19 cellular contexts compared by ENCODE assay signal in the genomic region with DNA sequence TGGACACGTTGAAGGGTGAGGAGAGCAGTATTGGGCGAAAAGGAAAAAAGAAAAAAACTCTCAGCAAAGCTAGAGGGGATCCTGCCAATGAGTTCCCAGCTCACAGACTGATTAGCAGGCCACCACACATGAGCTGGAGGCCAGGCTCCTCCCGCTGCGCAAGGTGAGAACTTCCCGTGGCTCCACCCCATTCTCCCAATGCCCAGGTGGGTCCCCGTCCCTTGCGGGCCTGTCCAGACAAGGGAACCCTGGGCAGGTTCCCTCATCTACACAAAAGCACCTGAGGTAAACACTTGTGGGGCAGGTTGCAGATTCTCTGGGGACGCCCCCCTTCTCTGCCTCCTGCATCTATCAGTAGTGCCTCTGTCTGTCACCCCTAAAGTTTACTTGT. TPM values are rescaled to one million over a fixed set of nuclear protein-coding genes. Genes with fewer than 3 reads are reported as not detected.
A peak's percentile ranks its signal among the peaks of the same experiment; 100 is the strongest.
DNase-seq lines count a peak whose midpoint lies in the region; ATAC-seq and TF ChIP-seq lines count a peak whose summit lies in the region.
"Had no signal": no experiment of that assay in that cellular context is flagged by ENCODE, and none has a peak within 500 bp of the region (broad histone marks: within the 10 kb centered on the region; RNA-seq: fewer than 3 reads in every experiment).

No MANE protein-coding gene starts in this region.

- H3K27ac ChIP-seq in hepatocyte (peak overlapping the region; percentile 79), heart left ventricle (no peak overlapping the region)
- H3K27ac ChIP-seq: 22Rv1, GM23248 had no signal

- H3K4me2 ChIP-seq in hepatocyte = peak overlapping the region; percentile 26

- no peaks in the 10 kb centered on the region for H3K9me3 Mint-ChIP-seq in Calu3 (ENCODE audit: low read depth, unreplicated experiment)
- peaks cover 2% of the 10 kb centered on the region for H3K9me3 Mint-ChIP-seq in natural killer cell treated with Interleukin-12 subunit alpha and Interleukin-12 subunit beta and Interleukin-15 and Interleukin-18, amount 100 ng/mL, for 72 hours

- H3K27me3 Mint-ChIP-seq in Calu3 (ENCODE audit: unreplicated experiment) = no peaks in the 10 kb centered on the region
- no peaks in the 10 kb centered on the region for H3K27me3 Mint-ChIP-seq in natural killer cell treated with Interleukin-12 subunit alpha and Interleukin-12 subunit beta and Interleukin-15 and Interleukin-18, amount 100 ng/mL, for 72 hours

- peaks cover under 1% of the 10 kb centered on the region for H3K9me3 ChIP-seq in hepatocyte (ENCODE audit: low read depth)
- H3K9me3 ChIP-seq in heart left ventricle = peaks cover 0 to 15% (median 0%) of the 10 kb centered on the region in 12 donors

- no TSS peak for BruUV-seq in Calu3 (replicated peaks; lab: Mats Ljungman, UMichigan)

- H3K36me3 ChIP-seq in hepatocyte (replicated peaks; ENCODE audit: insufficient read depth, low read depth) = no peaks in the 10 kb centered on the region
- H3K36me3 ChIP-seq in heart left ventricle = peaks cover 0 to 78% (median 40%) of the 10 kb centered on the region in 9 donors

- no peaks in the 10 kb centered on the region for H4K20me1 ChIP-seq in hepatocyte (ENCODE audit: insufficient read depth, poor library complexity, severe bottlenecking)

- H3K9me2 ChIP-seq in hepatocyte (replicated peaks; ENCODE audit: insufficient read depth) = no peaks in the 10 kb centered on the region

- no peak for ATAC-seq in natural killer cell treated with Interleukin-12 subunit alpha and Interleukin-12 subunit beta and Interleukin-15 and Interleukin-18, amount 100 ng/mL, for 72 hours
- ATAC-seq in GM18505 (IDR thresholded peaks at IDR 0.05; ENCODE audit: unreplicated experiment) (no peak), heart left ventricle (no peak)
- ATAC-seq: CD8-positive, alpha-beta T cell had no signal

- peaks cover 20% of the 10 kb centered on the region for H3K36me3 Mint-ChIP-seq in Calu3 (ENCODE audit: insufficient read depth, unreplicated experiment)
- H3K36me3 Mint-ChIP-seq in natural killer cell treated with Interleukin-12 subunit alpha and Interleukin-12 subunit beta and Interleukin-15 and Interleukin-18, amount 100 ng/mL, for 72 hours = peaks cover 12% of the 10 kb centered on the region

- no peak overlapping the region for H3K4me3 Mint-ChIP-seq in Calu3 (ENCODE audit: low read depth, unreplicated experiment)
- H3K4me3 Mint-ChIP-seq in natural killer cell treated with Interleukin-12 subunit alpha and Interleukin-12 subunit beta and Interleukin-15 and Interleukin-18, amount 100 ng/mL, for 72 hours = peak overlapping the region; percentile 13
- H3K4me3 Mint-ChIP-seq: CD14-positive monocyte; CD8-positive, alpha-beta T cell had no signal

- TF ChIP-seq CTCF in Calu3 (IDR thresholded peaks at IDR 0.05; ENCODE audit: unreplicated experiment) = no peak
- no peak for TF ChIP-seq CTCF in hepatocyte (IDR thresholded peaks at IDR 0.05; ENCODE audit: poor library complexity)
- no peak for TF ChIP-seq CTCF in heart left ventricle (IDR thresholded peaks at IDR 0.05)

- H2AFZ ChIP-seq in hepatocyte = no peak overlapping the region
- H2AFZ ChIP-seq: GM23248 had no signal

- H3K27ac Mint-ChIP-seq in Calu3 (ENCODE audit: unreplicated experiment) = peak overlapping the region; percentile 63
- peak overlapping the region; percentile 82 to 93 for H3K27ac Mint-ChIP-seq in natural killer cell treated with Interleukin-12 subunit alpha and Interleukin-12 subunit beta and Interleukin-15 and Interleukin-18, amount 100 ng/mL, for 72 hours
- H3K27ac Mint-ChIP-seq: CD14-positive monocyte; CD8-positive, alpha-beta T cell had no signal

- TF ChIP-seq POLR2A in GM18505 (IDR thresholded peaks at IDR 0.05; ENCODE audit: borderline replicate concordance, extremely low read depth, insufficient read depth, insufficient read length) = no peak
- no peak for TF ChIP-seq POLR2A in heart left ventricle (IDR thresholded peaks at IDR 0.05)

- peaks cover 29% of the 10 kb centered on the region for H3K4me1 Mint-ChIP-seq in Calu3 (ENCODE audit: low read depth, unreplicated experiment)
- H3K4me1 Mint-ChIP-seq in natural killer cell treated with Interleukin-12 subunit alpha and Interleukin-12 subunit beta and Interleukin-15 and Interleukin-18, amount 100 ng/mL, for 72 hours (ENCODE audit: low read depth in 2 of 2) = peaks cover 26 to 30% of the 10 kb centered on the region in 2 donors
- H3K4me1 Mint-ChIP-seq: CD14-positive monocyte had no signal

- H3K4me3 ChIP-seq in hepatocyte (no peak overlapping the region), heart left ventricle (no peak overlapping the region)
- H3K4me3 ChIP-seq: GM23248 had no signal

- no peaks in the 10 kb centered on the region for H3K79me2 ChIP-seq in hepatocyte

- peaks cover 11% of the 10 kb centered on the region for H3K4me1 ChIP-seq in hepatocyte (ENCODE audit: insufficient read depth)
- H3K4me1 ChIP-seq in heart left ventricle = peaks cover 0 to 15% (median 6%) of the 10 kb centered on the region in 12 donors

- intact Hi-C loops in Calu3 (cut with micrococcal nuclease; ENCODE audit: unreplicated experiment) (no loop called here), heart left ventricle (cut with DNase I) (no loop called here)

- CTCF ChIA-PET in Calu3 (lab: Charles Lee) = no interaction called here

- no peak for DNase-seq in Calu3
- DNase-seq in hepatocyte (ENCODE audit: low spot score) = peak; percentile 28
- peak; percentile 85 for DNase-seq in mesenteric fat pad (ENCODE audit: low spot score)
- DNase-seq in natural killer cell treated with Interleukin-12 subunit alpha and Interleukin-12 subunit beta and Interleukin-15 and Interleukin-18, amount 100 ng/mL, for 72 hours (ENCODE audit: low spot score) = no peak
- DNase-seq in SIG-M5 (lab: John Stamatoyannopoulos, UW) = no peak
- DNase-seq in HPDE6-E6E7 (ENCODE audit: extremely low spot score) = no peak
- no peak for DNase-seq in heart left ventricle
- DNase-seq: CD8-positive, alpha-beta T cell; COR-L47; DND-41; GDM1; GM23248; H7 had no signal

- H3K27me3 ChIP-seq in hepatocyte (no peaks in the 10 kb centered on the region), heart left ventricle (no peaks in the 10 kb centered on the region)

- WGBS in hepatocyte (ENCODE audit: low lambda C conversion rate, missing lambda C conversion rate) = 88% methylated on average over 8 of the region's 8 CpGs
- 90 to 93% (median 91%) methylated on average over 8 of the region's 8 CpGs for WGBS in heart left ventricle, 4 donors

RNA-seq across cellular contexts. Expression of a gene that starts 46.5 kb away (rescaled TPM):
- total RNA-seq in Calu3 (2022) (10.5 and 11.0 TPM in 2 replicates), hepatocyte (11.1 and 13.6 TPM in 2 replicates), mesenteric fat pad (7.6 TPM), heart left ventricle (10 to 100 TPM in 2 of 9 donors, 1 to 10 TPM in 7; 7.4 to 13.6 (median 9.3) TPM)
- polyA plus RNA-seq in hepatocyte (8.2 and 16.7 TPM in 2 replicates), heart left ventricle (10 to 100 TPM in 1 of 2 donors, 1 to 10 TPM in 1; 9.0 to 11.9 TPM)
- total RNA-seq in natural killer cell treated with Interleukin-12 subunit alpha and Interleukin-12 subunit beta and Interleukin-15 and Interleukin-18, amount 100 ng/mL, for 72 hours = 10 to 100 TPM in 1 of 2 donors, 1 to 10 TPM in 1; 8.2 to 10.7 TPM

RNA-seq across cellular contexts. Expression of a gene that starts 53.3 kb away (rescaled TPM):
- total RNA-seq in Calu3 (2022) (22.7 and 31.5 TPM in 2 replicates), hepatocyte (28.0 and 31.0 TPM in 2 replicates), mesenteric fat pad (37.6 TPM), heart left ventricle (10 to 100 TPM; 51.0 to 96.4 (median 83.6) TPM)
- polyA plus RNA-seq in hepatocyte (12.3 and 13.7 TPM in 2 replicates), heart left ventricle (10 to 100 TPM; 21.1 to 60.9 TPM)
- total RNA-seq in natural killer cell treated with Interleukin-12 subunit alpha and Interleukin-12 subunit beta and Interleukin-15 and Interleukin-18, amount 100 ng/mL, for 72 hours = 10 to 100 TPM; 31.7 to 36.1 TPM

RNA-seq across cellular contexts. Expression of a gene that starts 59.6 kb away (rescaled TPM):
- total RNA-seq in Calu3 (2022) (0.05 TPM in 1 of 2 replicates, not detected in the other), hepatocyte (0.16 TPM in 1 of 2 replicates, not detected in the other), mesenteric fat pad (not detected), heart left ventricle (under 1 TPM in 7 of 9 donors, not detected in 2; 0.04 to 0.16 (median 0.13) TPM)
- polyA plus RNA-seq in hepatocyte (0.16 TPM in 1 of 2 replicates, not detected in the other), heart left ventricle (under 1 TPM; 0.03 to 0.04 TPM)
- under 1 TPM in 1 of 2 donors, not detected in 1; 0.07 TPM for total RNA-seq in natural killer cell treated with Interleukin-12 subunit alpha and Interleukin-12 subunit beta and Interleukin-15 and Interleukin-18, amount 100 ng/mL, for 72 hours
- total RNA-seq: A673; CD8-positive, alpha-beta T cell; GM23248; HT-29 had no signal
- polyA plus RNA-seq: BJ, CD14-positive monocyte had no signal

Comparison
In these comparisons a context has a peak if more than half of its experiments do, and no peak if none do; other contexts are left out.
1. DNase-seq: peak in hepatocyte (single experiment) and mesenteric fat pad (single experiment); none in Calu3 (single experiment), natural killer cell treated with Interleukin-12 subunit alpha and Interleukin-12 subunit beta and Interleukin-15 and Interleukin-18, amount 100 ng/mL, for 72 hours (single experiment), SIG-M5 (single experiment), HPDE6-E6E7 (single experiment) and heart left ventricle (0 of 5).